Comparison of ENCODE assay signal across 8 cellular contexts in genomic region chr20:39048000-39048696, GRCh38.
DNase-seq lines count a peak whose midpoint lies in the region; ATAC-seq and TF ChIP-seq lines count a peak whose summit lies in the region.

No MANE protein-coding gene starts in this region.

- no peaks in the 10 kb centered on the region for H3K9me3 Mint-ChIP-seq in activated CD8-positive, alpha-beta T cell treated with anti-CD3 and anti-CD28 coated beads, Interleukin-2, amount 10 ng/mL, durations not matched to agents 7 days and 5 days (ENCODE audit: insufficient read depth)
- no peaks in the 10 kb centered on the region for H3K9me3 Mint-ChIP-seq in effector memory CD8-positive, alpha-beta T cell

- peak; percentile 99 for TF ChIP-seq CTCF in GM12874 (IDR thresholded peaks at IDR 0.05; ENCODE audit: insufficient read depth, low read depth, low read length)

- peaks cover 9% of the 10 kb centered on the region for H3K4me1 Mint-ChIP-seq in activated CD8-positive, alpha-beta T cell treated with anti-CD3 and anti-CD28 coated beads, Interleukin-2, amount 10 ng/mL, durations not matched to agents 7 days and 5 days (ENCODE audit: low read depth)
- peaks cover 4 to 11% of the 10 kb centered on the region in 2 donors for H3K4me1 Mint-ChIP-seq in effector memory CD8-positive, alpha-beta T cell (ENCODE audit: low read depth in 2 of 2)

- CTCF ChIA-PET in activated CD8-positive, alpha-beta T cell treated with anti-CD3 and anti-CD28 coated beads, Interleukin-2, amount 10 ng/mL, durations not matched to agents 7 days and 5 days (lab: Charles Lee), result interaction anchor here (0.7 to 4.4 kb wide), 36 partner anchors 9 to 405 kb away, joined by 3 to 160 read pairs (median 5); partner anchors contain the start of genes ACTR5, DHX35 and FAM83D

- no peak overlapping the region for H4K8ac ChIP-seq in mesenchymal stem cell (ENCODE audit: low read length)

- peaks cover 6 to 8% of the 10 kb centered on the region in 2 experiments for H3K27me3 ChIP-seq in mesenchymal stem cell (ENCODE audit: control insufficient read depth in 1 of 2, insufficient read depth in 1 of 2, low read length in 2 of 2)

- H3K14ac ChIP-seq in mesenchymal stem cell (ENCODE audit: low read length in 2 of 2), result no peak overlapping the region

- no peak overlapping the region for H2AK5ac ChIP-seq in mesenchymal stem cell (ENCODE audit: low read length, severe bottlenecking)

- H3K4me3 ChIP-seq in mesenchymal stem cell (ENCODE audit: insufficient read depth in 1 of 2, low read depth in 1 of 2, low read length in 2 of 2), result no peak overlapping the region

- 29% methylated on average over 4 of the region's 4 CpGs for WGBS in mesenchymal stem cell

- no peak overlapping the region for H3K4ac ChIP-seq in mesenchymal stem cell (ENCODE audit: low read depth in 1 of 2, low read length in 2 of 2)

- no peak overlapping the region for H4K91ac ChIP-seq in mesenchymal stem cell (ENCODE audit: low read length)

- DNase-seq in NCI-H774 (lab: John Stamatoyannopoulos, UW), result peak; percentile 67
- peak; percentile 79 for DNase-seq in activated CD8-positive, alpha-beta T cell treated with anti-CD3 and anti-CD28 coated beads, Interleukin-2, amount 10 ng/mL, durations not matched to agents 7 days and 5 days
- peak; percentile 62 to 69 (median 64) for DNase-seq in effector memory CD8-positive, alpha-beta T cell
- DNase-seq in mesenchymal stem cell, result peak; percentile 78
- peak; percentile 54 for DNase-seq in stimulated activated CD8-positive, alpha-beta memory T cell treated with anti-CD3 and anti-CD28 coated beads, Interleukin-15, amount 100 ng/mL, for 24 hours (ENCODE audit: low read depth)

- H3K79me1 ChIP-seq in mesenchymal stem cell (replicated peaks; ENCODE audit: low read length, poor library complexity, severe bottlenecking), result no peaks in the 10 kb centered on the region

- H2BK12ac ChIP-seq in mesenchymal stem cell (ENCODE audit: low read length in 2 of 2), result no peak overlapping the region

- H3K4me3 Mint-ChIP-seq in activated CD8-positive, alpha-beta T cell treated with anti-CD3 and anti-CD28 coated beads, Interleukin-2, amount 10 ng/mL, durations not matched to agents 7 days and 5 days, result no peak overlapping the region
- no peak overlapping the region for H3K4me3 Mint-ChIP-seq in effector memory CD8-positive, alpha-beta T cell

- H3K27ac ChIP-seq in mesenchymal stem cell (ENCODE audit: low read length, poor library complexity, severe bottlenecking), result no peak overlapping the region

- H2AFZ ChIP-seq in mesenchymal stem cell (ENCODE audit: low read depth, low read length), result no peak overlapping the region

- no peaks in the 10 kb centered on the region for H3K36me3 Mint-ChIP-seq in activated CD8-positive, alpha-beta T cell treated with anti-CD3 and anti-CD28 coated beads, Interleukin-2, amount 10 ng/mL, durations not matched to agents 7 days and 5 days (ENCODE audit: low read depth)
- peaks cover 4% of the 10 kb centered on the region for H3K36me3 Mint-ChIP-seq in effector memory CD8-positive, alpha-beta T cell (ENCODE audit: insufficient read depth)

- H2BK120ac ChIP-seq in mesenchymal stem cell (ENCODE audit: low read depth, low read length), result no peak overlapping the region

- H3K27me3 Mint-ChIP-seq in activated CD8-positive, alpha-beta T cell treated with anti-CD3 and anti-CD28 coated beads, Interleukin-2, amount 10 ng/mL, durations not matched to agents 7 days and 5 days (ENCODE audit: low read depth), result peaks cover 10% of the 10 kb centered on the region
- peaks cover 0 to 7% of the 10 kb centered on the region in 2 donors for H3K27me3 Mint-ChIP-seq in effector memory CD8-positive, alpha-beta T cell

- no peak overlapping the region for H3K27ac Mint-ChIP-seq in activated CD8-positive, alpha-beta T cell treated with anti-CD3 and anti-CD28 coated beads, Interleukin-2, amount 10 ng/mL, durations not matched to agents 7 days and 5 days
- no peak overlapping the region for H3K27ac Mint-ChIP-seq in effector memory CD8-positive, alpha-beta T cell

- H3K18ac ChIP-seq in mesenchymal stem cell (ENCODE audit: low read depth in 1 of 2, low read length in 2 of 2), result no peak overlapping the region

- no peak overlapping the region for H3K4me2 ChIP-seq in mesenchymal stem cell (ENCODE audit: low read length, poor library complexity, severe bottlenecking)

- H3K9me3 ChIP-seq in mesenchymal stem cell (ENCODE audit: control insufficient read depth, low read length), result no peaks in the 10 kb centered on the region

- no peak overlapping the region for H2BK5ac ChIP-seq in mesenchymal stem cell (ENCODE audit: low read depth, low read length, poor library complexity, severe bottlenecking)

- H2BK15ac ChIP-seq in mesenchymal stem cell (ENCODE audit: low read depth, poor library complexity, severe bottlenecking), result no peak overlapping the region

- no peak overlapping the region for H3K9ac ChIP-seq in mesenchymal stem cell (ENCODE audit: low read length)

- H3K4me1 ChIP-seq in mesenchymal stem cell (ENCODE audit: control insufficient read depth, insufficient read depth, low read depth, low read length), result peaks cover 6% of the 10 kb centered on the region

- POLR2A ChIA-PET in activated CD8-positive, alpha-beta T cell treated with anti-CD3 and anti-CD28 coated beads, Interleukin-2, amount 10 ng/mL, durations not matched to agents 7 days and 5 days (lab: Charles Lee), result interaction anchor here (0.5 to 0.9 kb wide), 3 partner anchors 86 to 154 kb away, joined by 3 to 4 read pairs (median 3); partner anchors contain the start of genes DHX35 and FAM83D

- H3K36me3 ChIP-seq in mesenchymal stem cell (ENCODE audit: control insufficient read depth in 1 of 2, insufficient read depth in 2 of 2, low read depth in 1 of 2, low read length in 2 of 2), result peaks cover under 1 to 6% of the 10 kb centered on the region in 2 experiments

- ATAC-seq in HG03175 (IDR thresholded peaks at IDR 0.05; ENCODE audit: unreplicated experiment), result peak; percentile 73
- ATAC-seq in activated CD8-positive, alpha-beta T cell treated with anti-CD3 and anti-CD28 coated beads, Interleukin-2, amount 10 ng/mL, durations not matched to agents 7 days and 5 days, result peak; percentile 81
- ATAC-seq in effector memory CD8-positive, alpha-beta T cell (replicated peaks), result peak; percentile 69
- no peak for ATAC-seq in HG02970 (IDR thresholded peaks at IDR 0.05; ENCODE audit: low FRiP score, unreplicated experiment)

- no peak overlapping the region for H3K23ac ChIP-seq in mesenchymal stem cell (ENCODE audit: low read length in 2 of 2)
